Comparison of ENCODE assay signal across 1 cellular context in genomic region chr3:51966016-51966415, GRCh38.
TF ChIP-seq lines count a peak whose summit lies in the region.

No MANE protein-coding gene starts in this region.

TF ChIP-seq in endothelial cell of umbilical vein, 7 proteins besides CTCF, POLR2A, EP300 and RAD21:
- TF ChIP-seq FOS (IDR thresholded peaks at IDR 0.05; ENCODE audit: borderline replicate concordance, insufficient read depth, low read length) (no peak), MYC (IDR thresholded peaks at IDR 0.05; ENCODE audit: low read depth, low read length) (no peak), GATA2 (IDR thresholded peaks at IDR 0.05; ENCODE audit: insufficient read depth, insufficient read length, low read depth, low read length) (no peak), EZH2 (IDR thresholded peaks at IDR 0.05; ENCODE audit: borderline replicate concordance, low read depth, low read length, severe bottlenecking) (no peak), MAX (IDR thresholded peaks at IDR 0.05; ENCODE audit: insufficient read depth, insufficient read length) (no peak)
